ENCODE assay signal across 13 cellular contexts in genomic region chr4:84870398-84871163, GRCh38.
DNase-seq lines count a peak whose midpoint lies in the region; ATAC-seq and TF ChIP-seq lines count a peak whose summit lies in the region.
"Had no signal": no experiment of that assay in that cellular context is flagged by ENCODE, and none has a peak within 500 bp of the region (broad histone marks: within the 10 kb centered on the region; RNA-seq: fewer than 3 reads in every experiment).

No MANE protein-coding gene starts in this region.

- POLR2A ChIA-PET in SK-N-SH (lab: Yijun Ruan, JAX): no interaction called here
- POLR2A ChIA-PET in CD8-positive, alpha-beta memory T cell (lab: Charles Lee): no interaction called here

- no peak overlapping the region for H3K23ac ChIP-seq in trophoblast cell (ENCODE audit: low read length)

- H3K4me1 ChIP-seq in SK-N-SH (ENCODE audit: control insufficient read depth in 1 of 2, insufficient read depth in 2 of 2, low read depth in 1 of 2, low read length in 1 of 2): peaks cover 2 to 13% of the 10 kb centered on the region in 2 experiments; a peak in 3 of 4 replicates
- peaks cover 11% of the 10 kb centered on the region in 2 experiments for H3K4me1 ChIP-seq in trophoblast cell (ENCODE audit: control insufficient read depth in 1 of 2, insufficient read depth in 2 of 2, low read length in 2 of 2)
- H3K4me1 ChIP-seq in CD8-positive, alpha-beta memory T cell (ENCODE audit: insufficient read depth, low read length): no peaks in the 10 kb centered on the region
- H3K4me1 ChIP-seq: gastrocnemius medialis, pancreas had no signal

- no peak overlapping the region for H4K91ac ChIP-seq in trophoblast cell (ENCODE audit: low read depth, low read length)

- H3K79me2 ChIP-seq in SK-N-SH (ENCODE audit: insufficient read depth) (peaks cover 63% of the 10 kb centered on the region), trophoblast cell (ENCODE audit: control insufficient read depth, insufficient read depth, low read length, poor library complexity) (no peaks in the 10 kb centered on the region)

- H2AFZ ChIP-seq in SK-N-SH (ENCODE audit: low read depth) (no peak overlapping the region), trophoblast cell (ENCODE audit: insufficient read depth, low read length, poor library complexity) (no peak overlapping the region)

- no peaks in the 10 kb centered on the region for H4K20me1 ChIP-seq in SK-N-SH (ENCODE audit: insufficient read depth)

- DNase-seq in H7: peak; percentile 43
- DNase-seq in SK-N-SH: peak; percentile 9
- peak; percentile 89 for DNase-seq in glomerular endothelial cell (ENCODE audit: extremely low read depth, low read depth, low spot score)
- DNase-seq in trophoblast cell: peak; percentile 35 to 79
- DNase-seq in activated T-cell treated with anti-CD3 and anti-CD28 coated beads, Interleukin-2, amount 50 U/mL, for 72 hours: no peak
- no peak for DNase-seq in CD8-positive, alpha-beta memory T cell
- no peak for DNase-seq in GM10266 (ENCODE audit: extremely low spot score)
- DNase-seq: activated CD4-positive, alpha-beta T cell treated with anti-CD3 and anti-CD28 coated beads for 36 hours; gastrocnemius medialis; NCI-H1092; pancreas had no signal

- H3K9ac ChIP-seq in SK-N-SH (peak overlapping the region; percentile 45; the same call in 1 of the 2 replicates), trophoblast cell (ENCODE audit: low read length) (no peak overlapping the region)

- CTCF ChIA-PET in SK-N-SH (lab: Yijun Ruan, JAX): no interaction called here
- CTCF ChIA-PET in CD8-positive, alpha-beta memory T cell (lab: Charles Lee): no interaction called here

- H3K27me3 ChIP-seq in H7 (ENCODE audit: control insufficient read depth, insufficient read depth, low read length): no peaks in the 10 kb centered on the region
- no peaks in the 10 kb centered on the region for H3K27me3 ChIP-seq in SK-N-SH (ENCODE audit: insufficient read depth)
- no peaks in the 10 kb centered on the region for H3K27me3 ChIP-seq in trophoblast cell (ENCODE audit: insufficient read depth, low read length)
- H3K27me3 ChIP-seq in CD8-positive, alpha-beta memory T cell (ENCODE audit: insufficient read depth, low read length, poor library complexity, severe bottlenecking): no peaks in the 10 kb centered on the region
- H3K27me3 ChIP-seq: gastrocnemius medialis, pancreas had no signal

- no peak for TF ChIP-seq RAD21 in SK-N-SH (IDR thresholded peaks at IDR 0.05; ENCODE audit: low read length)

- H3K9me2 ChIP-seq in SK-N-SH: no peaks in the 10 kb centered on the region

- WGBS in SK-N-SH (ENCODE audit: low lambda C conversion rate): 34% methylated on average over 2 of the region's 2 CpGs
- no CpG with 5 or more reads among the region's 2 CpGs for WGBS in trophoblast cell (ENCODE audit: extremely low coverage, insufficient coverage, insufficient read length)

- H2AK5ac ChIP-seq in trophoblast cell (ENCODE audit: low read length): no peak overlapping the region

- peaks cover 16% of the 10 kb centered on the region for H3F3A ChIP-seq in SK-N-SH (replicated peaks; ENCODE audit: insufficient read depth)

- no peak overlapping the region for H3K4ac ChIP-seq in trophoblast cell (ENCODE audit: low read depth, low read length)

- H3K18ac ChIP-seq in trophoblast cell (ENCODE audit: low read length): peak overlapping the region; percentile 33

- H4K12ac ChIP-seq in trophoblast cell (ENCODE audit: low read depth, low read length): no peak overlapping the region

- TF ChIP-seq CTCF in SK-N-SH (IDR thresholded peaks at IDR 0.05) (no peak), GM10266 (IDR thresholded peaks at IDR 0.05; ENCODE audit: control insufficient read depth, insufficient read depth, low read depth, missing control alignments) (no peak)

- peak overlapping the region; percentile 76 for H2BK120ac ChIP-seq in trophoblast cell (ENCODE audit: insufficient read depth, low read length, poor library complexity)

- TF ChIP-seq EP300 in SK-N-SH (IDR thresholded peaks at IDR 0.05; ENCODE audit: borderline replicate concordance in 1 of 2, low read depth in 1 of 2, low read length in 1 of 2): peak in 1 of 2 experiments; percentile 75; a peak in 1 of 4 replicates

- peak overlapping the region; percentile 55 for H2BK12ac ChIP-seq in trophoblast cell (ENCODE audit: low read length)

- no peaks in the 10 kb centered on the region for H3K4me1 Mint-ChIP-seq in activated T-cell treated with anti-CD3 and anti-CD28 coated beads, Interleukin-2, amount 50 U/mL, for 72 hours (ENCODE audit: low read depth)
- H3K4me1 Mint-ChIP-seq in CD8-positive, alpha-beta memory T cell: no peaks in the 10 kb centered on the region
- H3K4me1 Mint-ChIP-seq: activated CD4-positive, alpha-beta T cell treated with anti-CD3 and anti-CD28 coated beads for 36 hours had no signal

- H3K79me1 ChIP-seq in trophoblast cell (ENCODE audit: low read length): peaks cover 3% of the 10 kb centered on the region

- ATAC-seq in activated T-cell treated with anti-CD3 and anti-CD28 coated beads, Interleukin-2, amount 50 U/mL, for 72 hours (replicated peaks in 1 of 2): no peak
- ATAC-seq in GM19324 (IDR thresholded peaks at IDR 0.05; ENCODE audit: low FRiP score, unreplicated experiment): no peak
- ATAC-seq: activated CD4-positive, alpha-beta T cell treated with anti-CD3 and anti-CD28 coated beads for 36 hours; gastrocnemius medialis had no signal

- H3K14ac ChIP-seq in trophoblast cell (ENCODE audit: low read length): peak overlapping the region; percentile 24

- H4K8ac ChIP-seq in trophoblast cell (ENCODE audit: low read depth, low read length): peak overlapping the region; percentile 66

- H3K9me3 Mint-ChIP-seq in activated T-cell treated with anti-CD3 and anti-CD28 coated beads, Interleukin-2, amount 50 U/mL, for 72 hours: peaks cover 0 to 2% of the 10 kb centered on the region in 2 donors
- peaks cover 0 to 10% (median under 1%) of the 10 kb centered on the region in 5 donors for H3K9me3 Mint-ChIP-seq in CD8-positive, alpha-beta memory T cell

- H3K27ac ChIP-seq in SK-N-SH (ENCODE audit: low read depth in 2 of 2, low read length in 1 of 2): peak overlapping the region; percentile 44 to 89
- peak overlapping the region; percentile 98 for H3K27ac ChIP-seq in trophoblast cell (ENCODE audit: low read depth, low read length)
- H3K27ac ChIP-seq in CD8-positive, alpha-beta memory T cell (ENCODE audit: low read depth, low read length): no peak overlapping the region
- H3K27ac ChIP-seq: gastrocnemius medialis, pancreas had no signal

- H3K36me3 Mint-ChIP-seq in activated T-cell treated with anti-CD3 and anti-CD28 coated beads, Interleukin-2, amount 50 U/mL, for 72 hours (ENCODE audit: insufficient read depth in 2 of 2): no peaks in the 10 kb centered on the region
- H3K36me3 Mint-ChIP-seq in CD8-positive, alpha-beta memory T cell: no peaks in the 10 kb centered on the region
- H3K36me3 Mint-ChIP-seq: activated naive CD8-positive, alpha-beta T cell had no signal

- no peak overlapping the region for H3K27ac Mint-ChIP-seq in activated T-cell treated with anti-CD3 and anti-CD28 coated beads, Interleukin-2, amount 50 U/mL, for 72 hours
- H3K27ac Mint-ChIP-seq in CD8-positive, alpha-beta memory T cell: no peak overlapping the region
- H3K27ac Mint-ChIP-seq: activated CD4-positive, alpha-beta T cell treated with anti-CD3 and anti-CD28 coated beads for 36 hours; activated naive CD8-positive, alpha-beta T cell had no signal

- H2BK5ac ChIP-seq in trophoblast cell (ENCODE audit: low read depth, low read length, poor library complexity): peak overlapping the region; percentile 61

- H3K4me3 ChIP-seq in H7 (ENCODE audit: insufficient read depth, low read depth, low read length) (no peak overlapping the region), SK-N-SH (ENCODE audit: low read depth in 2 of 2, low read length in 1 of 2) (peak overlapping the region in 1 of 2 experiments; percentile 44; a peak in 2 of 4 replicates), trophoblast cell (ENCODE audit: low read depth, low read length) (no peak overlapping the region)
- no peak overlapping the region for H3K4me3 ChIP-seq in CD8-positive, alpha-beta memory T cell (ENCODE audit: low read length)
- H3K4me3 ChIP-seq: gastrocnemius medialis, pancreas had no signal

- H3K36me3 ChIP-seq in H7 (replicated peaks; ENCODE audit: control insufficient read depth, insufficient read depth, low read length) (no peaks in the 10 kb centered on the region), SK-N-SH (replicated peaks in 1 of 2; ENCODE audit: control insufficient read depth in 1 of 2, insufficient read depth in 2 of 2, low read length in 1 of 2) (peaks cover 0 to 5% of the 10 kb centered on the region in 2 experiments), trophoblast cell (ENCODE audit: control insufficient read depth in 1 of 2, insufficient read depth in 2 of 2, low read length in 2 of 2) (peaks cover 0 to 3% of the 10 kb centered on the region in 2 experiments)
- no peaks in the 10 kb centered on the region for H3K36me3 ChIP-seq in CD8-positive, alpha-beta memory T cell (ENCODE audit: insufficient read depth, low read length)
- H3K36me3 ChIP-seq: gastrocnemius medialis, pancreas had no signal

- peak overlapping the region; percentile 63 for H3K4me2 ChIP-seq in SK-N-SH
- peak overlapping the region; percentile 75 for H3K4me2 ChIP-seq in trophoblast cell (ENCODE audit: low read length)

- H3K9me3 ChIP-seq in SK-N-SH (no peaks in the 10 kb centered on the region), trophoblast cell (ENCODE audit: insufficient read depth, low read depth, low read length) (no peaks in the 10 kb centered on the region)
- H3K9me3 ChIP-seq in CD8-positive, alpha-beta memory T cell (ENCODE audit: low read length): no peaks in the 10 kb centered on the region
- H3K9me3 ChIP-seq: gastrocnemius medialis, pancreas had no signal

- H3K4me3 Mint-ChIP-seq in activated T-cell treated with anti-CD3 and anti-CD28 coated beads, Interleukin-2, amount 50 U/mL, for 72 hours: no peak overlapping the region
- no peak overlapping the region for H3K4me3 Mint-ChIP-seq in CD8-positive, alpha-beta memory T cell
- H3K4me3 Mint-ChIP-seq: activated CD4-positive, alpha-beta T cell treated with anti-CD3 and anti-CD28 coated beads for 36 hours; activated naive CD8-positive, alpha-beta T cell had no signal

- no peaks in the 10 kb centered on the region for H3K27me3 Mint-ChIP-seq in activated T-cell treated with anti-CD3 and anti-CD28 coated beads, Interleukin-2, amount 50 U/mL, for 72 hours (ENCODE audit: low read depth)
- no peaks in the 10 kb centered on the region for H3K27me3 Mint-ChIP-seq in CD8-positive, alpha-beta memory T cell
- H3K27me3 Mint-ChIP-seq: activated naive CD8-positive, alpha-beta T cell had no signal

TF ChIP-seq in SK-N-SH, 30 proteins besides CTCF, POLR2A, EP300 and RAD21 (continues in another document):
- TF ChIP-seq RXRA (IDR thresholded peaks at IDR 0.05; ENCODE audit: borderline replicate concordance, low read depth): peak; percentile 62; the same call in 1 of the 2 replicates
- TF ChIP-seq MXI1 (IDR thresholded peaks at IDR 0.05; ENCODE audit: low read depth, low read length): no peak
- TF ChIP-seq NFIC (IDR thresholded peaks at IDR 0.05; ENCODE audit: borderline replicate concordance): peak; percentile 52

Comparison
In these comparisons a context has a peak if more than half of its experiments do, and no peak if none do; other contexts are left out.
1. DNase-seq: peak in H7 (single experiment), SK-N-SH (single experiment), glomerular endothelial cell (single experiment) and trophoblast cell (2 of 2); none in activated T-cell treated with anti-CD3 and anti-CD28 coated beads, Interleukin-2, amount 50 U/mL, for 72 hours (0 of 2), CD8-positive, alpha-beta memory T cell (0 of 5) and GM10266 (single experiment).